12 cellular contexts compared by ENCODE assay signal in genomic region chr2:74917702-74918619, GRCh38. TPM values are rescaled to one million over a fixed set of nuclear protein-coding genes. Genes with fewer than 3 reads are reported as not detected.
DNase-seq lines count a peak whose midpoint lies in the region; ATAC-seq and TF ChIP-seq lines count a peak whose summit lies in the region.
"Had no signal": no experiment of that assay in that cellular context is flagged by ENCODE, and none has a peak within 500 bp of the region (broad histone marks: within the 10 kb centered on the region; RNA-seq: fewer than 3 reads in every experiment).

No MANE protein-coding gene starts in this region.

- no peak for TF ChIP-seq POLR2A in HCT116 (IDR thresholded peaks at IDR 0.05; ENCODE audit: borderline replicate concordance, extremely low read depth, insufficient read depth, insufficient read length)

- TF ChIP-seq CTCF in HCT116 (IDR thresholded peaks at IDR 0.05 in 2 of 3, conservative IDR thresholded peaks at IDR 0.05 in 1 of 3; ENCODE audit: borderline replicate concordance in 1 of 3, insufficient read depth in 1 of 3, low read depth in 2 of 3, low read length in 2 of 3) (peak in 2 of 3 experiments; percentile 22 to 26; a peak in 3 of 6 replicates), astrocyte of the cerebellum (IDR thresholded peaks at IDR 0.05; ENCODE audit: low read depth, low read length, missing control alignments) (peak; percentile 16)

- intact Hi-C loops in HCT116 (cut with micrococcal nuclease): loop anchor here (5.0 to 10.0 kb wide), 2 partner anchors 64 to 147 kb away; no protein-coding TSS in a partner anchor
- intact Hi-C loops in CD4-positive, alpha-beta memory T cell (cut with micrococcal nuclease): no loop called here

- H3K4me1 ChIP-seq in HCT116 (ENCODE audit: control insufficient read depth in 1 of 2, insufficient read depth in 2 of 2, low read length in 2 of 2): peaks cover 0 to 4% of the 10 kb centered on the region in 2 experiments; a peak in 1 of 4 replicates
- no peaks in the 10 kb centered on the region for H3K4me1 ChIP-seq in CD4-positive, alpha-beta memory T cell (ENCODE audit: insufficient read depth, low read length)

- H3K4me2 ChIP-seq in HCT116 (ENCODE audit: low read length): no peak overlapping the region

- no peak overlapping the region for H2AFZ ChIP-seq in HCT116 (ENCODE audit: low read depth, low read length, poor library complexity, severe bottlenecking)

- peak overlapping the region in 2 of 7 donors; percentile 45 to 71 for H3K27ac Mint-ChIP-seq in CD4-positive, alpha-beta memory T cell
- H3K27ac Mint-ChIP-seq in activated T-cell treated with anti-CD3 and anti-CD28 coated beads, Interleukin-2, amount 50 U/mL, for 72 hours: no peak overlapping the region
- H3K27ac Mint-ChIP-seq: CD14-positive monocyte had no signal

- no peaks in the 10 kb centered on the region for H3K79me2 ChIP-seq in HCT116 (ENCODE audit: insufficient read depth, low read length)

- POLR2A ChIA-PET in HCT116 (lab: Charles Lee): no interaction called here
- POLR2A ChIA-PET in CD4-positive, alpha-beta memory T cell (lab: Charles Lee; ENCODE audit: partially characterized antibody): no interaction called here

- in situ Hi-C loops in astrocyte of the cerebellum (cut with HindIII; ENCODE audit: low sequenced_read_pairs): no loop called here

- no peak overlapping the region for H3K27ac ChIP-seq in HCT116 (ENCODE audit: low read depth, low read length)
- H3K27ac ChIP-seq in CD4-positive, alpha-beta memory T cell (ENCODE audit: low read depth, low read length): no peak overlapping the region

- no peaks in the 10 kb centered on the region for H3K9me2 ChIP-seq in HCT116 (ENCODE audit: insufficient read depth)

- no peaks in the 10 kb centered on the region for H3K36me3 ChIP-seq in HCT116 (ENCODE audit: control insufficient read depth in 1 of 2, insufficient read depth in 2 of 2, low read length in 2 of 2)
- H3K36me3 ChIP-seq in CD4-positive, alpha-beta memory T cell (ENCODE audit: insufficient read depth, low read length): no peaks in the 10 kb centered on the region

- peak; percentile 57 for ATAC-seq in HCT116
- no peak for ATAC-seq in activated T-cell treated with anti-CD3 and anti-CD28 coated beads, Interleukin-2, amount 50 U/mL, for 72 hours (replicated peaks in 1 of 2)
- ATAC-seq: activated T-cell treated with anti-CD3 and anti-CD28 coated beads, Interleukin-2, amount 50 U/mL, for 4 hours; sciatic nerve had no signal

- DNase-seq in AG08395 (ENCODE audit: low spot score) (peak; percentile 79), HCT116 (ENCODE audit: low read depth, low spot score) (no peak), astrocyte of the cerebellum (ENCODE audit: low read depth) (no peak), iris pigment epithelial cell (ENCODE audit: low read depth) (peak; percentile 87), OCI-M2 (lab: John Stamatoyannopoulos, UW; ENCODE audit: unreplicated experiment) (no peak)
- no peak for DNase-seq in CD4-positive, alpha-beta memory T cell
- no peak for DNase-seq in stimulated activated CD4-positive, alpha-beta T cell treated with anti-CD3 and anti-CD28 coated beads, Interleukin-2, amount 100 ng/mL, for 24 hours
- DNase-seq in activated T-cell treated with anti-CD3 and anti-CD28 coated beads, Interleukin-2, amount 50 U/mL, for 72 hours: no peak
- DNase-seq: activated T-cell treated with anti-CD3 and anti-CD28 coated beads, Interleukin-2, amount 50 U/mL, for 4 hours; NCI-H69 had no signal

- CTCF ChIA-PET in HCT116 (lab: Charles Lee): interaction anchor here (1.6 kb wide), 1 partner anchor 710 kb away, joined by 3 read pairs; no protein-coding TSS in a partner anchor
- CTCF ChIA-PET in CD4-positive, alpha-beta memory T cell (lab: Charles Lee; ENCODE audit: partially characterized antibody): interaction anchor here (0.6 to 4.7 kb wide), 7 partner anchors 25 to 1014 kb away, joined by 3 to 52 read pairs (median 15); no protein-coding TSS in a partner anchor

- no peaks in the 10 kb centered on the region for H3K9me3 ChIP-seq in HCT116 (ENCODE audit: control insufficient read depth in 1 of 2, insufficient read depth in 1 of 2, low read depth in 1 of 2, low read length in 2 of 2)
- no peaks in the 10 kb centered on the region for H3K9me3 ChIP-seq in CD4-positive, alpha-beta memory T cell (ENCODE audit: control insufficient read depth in 1 of 2, low read length in 2 of 2)

- H3K4me3 ChIP-seq in HCT116 (replicated peaks in 1 of 2; ENCODE audit: low read depth in 1 of 2, low read length in 2 of 2) (no peak overlapping the region), astrocyte of the cerebellum (ENCODE audit: low read depth, low read length) (no peak overlapping the region)
- no peak overlapping the region for H3K4me3 ChIP-seq in CD4-positive, alpha-beta memory T cell (ENCODE audit: low read length in 2 of 2)

- H3K36me3 Mint-ChIP-seq in CD4-positive, alpha-beta memory T cell: no peaks in the 10 kb centered on the region
- H3K36me3 Mint-ChIP-seq in activated T-cell treated with anti-CD3 and anti-CD28 coated beads, Interleukin-2, amount 50 U/mL, for 72 hours (ENCODE audit: insufficient read depth in 2 of 2): no peaks in the 10 kb centered on the region

- peaks cover 3 to 26% of the 10 kb centered on the region in 2 donors for H3K27me3 Mint-ChIP-seq in CD4-positive, alpha-beta memory T cell
- H3K27me3 Mint-ChIP-seq in activated T-cell treated with anti-CD3 and anti-CD28 coated beads, Interleukin-2, amount 50 U/mL, for 72 hours (ENCODE audit: low read depth): peaks cover 49% of the 10 kb centered on the region

- no peak for TF ChIP-seq RAD21 in HCT116 (IDR thresholded peaks at IDR 0.05; ENCODE audit: low read depth)

- H4K20me1 ChIP-seq in HCT116 (ENCODE audit: insufficient read depth): no peaks in the 10 kb centered on the region

- BruUV-seq in HCT116 (replicated peaks; lab: Mats Ljungman, UMichigan): no TSS peak

- peaks cover 0 to 3% (median 0%) of the 10 kb centered on the region in 4 donors for H3K4me1 Mint-ChIP-seq in CD4-positive, alpha-beta memory T cell
- H3K4me1 Mint-ChIP-seq in activated T-cell treated with anti-CD3 and anti-CD28 coated beads, Interleukin-2, amount 50 U/mL, for 72 hours (ENCODE audit: low read depth): peaks cover 20% of the 10 kb centered on the region

- H3K9ac ChIP-seq in HCT116 (ENCODE audit: low read length): no peak overlapping the region

- peaks cover 0 to 1% (median 0%) of the 10 kb centered on the region in 8 donors for H3K9me3 Mint-ChIP-seq in CD4-positive, alpha-beta memory T cell
- H3K9me3 Mint-ChIP-seq in activated T-cell treated with anti-CD3 and anti-CD28 coated beads, Interleukin-2, amount 50 U/mL, for 72 hours: no peaks in the 10 kb centered on the region
- H3K9me3 Mint-ChIP-seq: activated T-cell treated with anti-CD3 and anti-CD28 coated beads, Interleukin-2, amount 50 U/mL, for 4 hours had no signal

- RAD21 ChIA-PET in HCT116 (lab: Charles Lee; ENCODE audit: low non-redundant PET in 1 of 2, low total read pairs in 2 of 2, uncharacterized antibody in 2 of 2, unreplicated experiment in 2 of 2): no interaction called here

- H3K4me3 Mint-ChIP-seq in CD4-positive, alpha-beta memory T cell: no peak overlapping the region
- no peak overlapping the region for H3K4me3 Mint-ChIP-seq in activated T-cell treated with anti-CD3 and anti-CD28 coated beads, Interleukin-2, amount 50 U/mL, for 72 hours
- H3K4me3 Mint-ChIP-seq: activated T-cell treated with anti-CD3 and anti-CD28 coated beads, Interleukin-2, amount 50 U/mL, for 4 hours; CD14-positive monocyte had no signal

- H3K27me3 ChIP-seq in HCT116 (ENCODE audit: insufficient read depth, low read length): no peaks in the 10 kb centered on the region
- no peaks in the 10 kb centered on the region for H3K27me3 ChIP-seq in CD4-positive, alpha-beta memory T cell (ENCODE audit: insufficient read depth, low read length)

TF ChIP-seq in HCT116, 20 proteins besides CTCF, POLR2A, EP300 and RAD21 (continues in another document):
- TF ChIP-seq CBX3 (IDR thresholded peaks at IDR 0.05; ENCODE audit: low read depth) (no peak), EZH2 (IDR thresholded peaks at IDR 0.05) (no peak), SP1 (IDR thresholded peaks at IDR 0.05; ENCODE audit: low read depth) (no peak), POLR2AphosphoS5 (IDR thresholded peaks at IDR 0.05; ENCODE audit: low read depth, low read length) (no peak)
- TF ChIP-seq, protein P1, sequence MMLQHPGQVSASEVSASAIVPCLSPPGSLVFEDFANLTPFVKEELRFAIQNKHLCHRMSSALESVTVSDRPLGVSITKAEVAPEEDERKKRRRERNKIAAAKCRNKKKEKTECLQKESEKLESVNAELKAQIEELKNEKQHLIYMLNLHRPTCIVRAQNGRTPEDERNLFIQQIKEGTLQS (IDR thresholded peaks at IDR 0.05): no peak
- TF ChIP-seq, protein P2, sequence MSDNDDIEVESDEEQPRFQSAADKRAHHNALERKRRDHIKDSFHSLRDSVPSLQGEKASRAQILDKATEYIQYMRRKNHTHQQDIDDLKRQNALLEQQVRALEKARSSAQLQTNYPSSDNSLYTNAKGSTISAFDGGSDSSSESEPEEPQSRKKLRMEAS (IDR thresholded peaks at IDR 0.05): no peak

RNA-seq across cellular contexts. Expression of gene POLE4, which starts 40.5 kb away (rescaled TPM):
- total RNA-seq in HCT116 (2021; ENCODE audit: unreplicated experiment): 25.6 TPM
- polyA plus RNA-seq in HCT116 (2012): 19.2 and 20.2 TPM in 2 replicates
- 10 to 100 TPM; 46.1 to 49.0 TPM for total RNA-seq in CD4-positive, alpha-beta memory T cell
- 100 to 1,000 TPM; 140 to 169 TPM for polyA plus RNA-seq in CD4-positive, alpha-beta memory T cell
- total RNA-seq in activated T-cell treated with anti-CD3 and anti-CD28 coated beads, Interleukin-2, amount 50 U/mL, for 72 hours: 10 to 100 TPM; 44.8 to 47.8 TPM

Comparison
In these comparisons a context has a peak if more than half of its experiments do, and no peak if none do; other contexts are left out.
1. DNase-seq: peak in AG08395 (single experiment) and iris pigment epithelial cell (single experiment); none in HCT116 (single experiment), astrocyte of the cerebellum (single experiment), CD4-positive, alpha-beta memory T cell (0 of 5), stimulated activated CD4-positive, alpha-beta T cell treated with anti-CD3 and anti-CD28 coated beads, Interleukin-2, amount 100 ng/mL, for 24 hours (0 of 2), OCI-M2 (single experiment) and activated T-cell treated with anti-CD3 and anti-CD28 coated beads, Interleukin-2, amount 50 U/mL, for 72 hours (0 of 2).